In the genomic region with DNA sequence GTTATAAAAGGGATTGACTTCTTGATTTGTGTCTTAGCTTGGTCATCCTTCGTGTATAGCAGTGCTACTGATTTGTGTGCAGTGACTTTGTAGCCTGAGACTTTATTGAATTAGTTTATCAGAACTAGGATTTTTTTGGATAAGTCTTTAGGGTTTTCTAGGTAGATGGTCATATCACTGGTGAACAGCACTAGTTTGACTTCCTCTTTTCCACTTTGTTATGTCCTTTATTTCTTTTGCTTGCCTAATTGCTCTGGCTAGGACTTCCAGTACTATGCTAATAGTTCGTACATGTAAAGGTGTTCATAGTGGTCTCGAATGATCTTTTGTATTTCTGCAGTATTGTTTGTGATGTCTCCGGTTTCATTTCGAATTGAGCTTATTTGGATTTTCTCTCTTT, we compare ENCODE assay signal across 29 cellular contexts.
"Had no signal": no experiment of that assay in that cellular context is flagged by ENCODE, and none has a peak within 500 bp of the region (broad histone marks: within the 10 kb centered on the region; RNA-seq: fewer than 3 reads in every experiment).

No MANE protein-coding gene starts in this region.

- H3K4me1 ChIP-seq: adrenal gland, heart left ventricle had no signal

- ATAC-seq: activated CD4-positive, alpha-beta T cell treated with anti-CD3 and anti-CD28 coated beads for 36 hours; activated CD8-positive, alpha-beta memory T cell treated with anti-CD3 and anti-CD28 coated beads, Interleukin-2, amount 10 ng/mL, durations not matched to agents 7 days and 5 days; activated CD8-positive, alpha-beta T cell treated with anti-CD3 and anti-CD28 coated beads, Interleukin-2, amount 10 ng/mL, durations not matched to agents 7 days and 5 days; activated naive CD8-positive, alpha-beta T cell treated with anti-CD3 and anti-CD28 coated beads, Interleukin-2, amount 50 U/mL, for 24 hours; esophagus mucosa; heart left ventricle; T-helper 17 cell had no signal

- DNase-seq: activated B cell treated with CpG ODN at 0.5 μM for 24 hours; activated CD4-positive, alpha-beta memory T cell treated with anti-CD3 and anti-CD28 coated beads for 36 hours; activated CD4-positive, alpha-beta T cell treated with anti-CD3 and anti-CD28 coated beads for 36 hours; activated CD4-positive, alpha-beta T cell treated with anti-CD3 and anti-CD28 coated beads, Interleukin-2, amount 10 ng/mL, durations not matched to agents 24 days and 14 days; activated CD4-positive, CD25-positive, alpha-beta regulatory T cell treated with anti-CD3 and anti-CD28 coated beads, Interleukin-2, amount 50 U/mL, for 72 hours; activated CD8-positive, alpha-beta memory T cell treated with anti-CD3 and anti-CD28 coated beads, Interleukin-2, amount 10 ng/mL, durations not matched to agents 7 days and 5 days; activated CD8-positive, alpha-beta memory T cell treated with anti-CD3 and anti-CD28 coated beads, Interleukin-2, amount 50 U/mL, for 4 hours; activated CD8-positive, alpha-beta T cell treated with anti-CD3 and anti-CD28 coated beads, Interleukin-2, amount 10 ng/mL, durations not matched to agents 7 days and 5 days; activated effector memory CD4-positive, alpha-beta T cell treated with anti-CD3 and anti-CD28 coated beads, Interleukin-2, amount 50 U/mL, for 16 hours; activated naive CD4-positive, alpha-beta T cell treated with anti-CD3 and anti-CD28 coated beads for 36 hours; activated naive CD8-positive, alpha-beta T cell treated with anti-CD3 and anti-CD28 coated beads for 36 hours; activated naive CD8-positive, alpha-beta T cell treated with anti-CD3 and anti-CD28 coated beads, Interleukin-2, amount 50 U/mL, for 24 hours; activated T-cell treated with anti-CD3 and anti-CD28 coated beads, Interleukin-2, amount 50 U/mL, for 1 hour; activated T-cell treated with anti-CD3 and anti-CD28 coated beads, Interleukin-2, amount 50 U/mL, for 48 hours; adrenal gland; amygdala; aorta; dorsolateral prefrontal cortex; effector memory CD4-positive, alpha-beta T cell; endodermal cell; foreskin fibroblast; glutamatergic neuron; heart left ventricle; T-helper 1 cell; T-helper 17 cell; T1000; WERI-Rb-1 had no signal

- H3K36me3 ChIP-seq: adrenal gland had no signal

- H3K27ac ChIP-seq: adrenal gland, coronary artery, dorsolateral prefrontal cortex, heart left ventricle, WERI-Rb-1 had no signal

- H3K4me3 ChIP-seq: adrenal gland, coronary artery, dorsolateral prefrontal cortex, heart left ventricle had no signal

- H3K9me3 ChIP-seq: adrenal gland, heart left ventricle had no signal

- H3K27me3 ChIP-seq: adrenal gland, dorsolateral prefrontal cortex, heart left ventricle had no signal
